Comparison of ENCODE assay signal across 18 cellular contexts in the genomic region with DNA sequence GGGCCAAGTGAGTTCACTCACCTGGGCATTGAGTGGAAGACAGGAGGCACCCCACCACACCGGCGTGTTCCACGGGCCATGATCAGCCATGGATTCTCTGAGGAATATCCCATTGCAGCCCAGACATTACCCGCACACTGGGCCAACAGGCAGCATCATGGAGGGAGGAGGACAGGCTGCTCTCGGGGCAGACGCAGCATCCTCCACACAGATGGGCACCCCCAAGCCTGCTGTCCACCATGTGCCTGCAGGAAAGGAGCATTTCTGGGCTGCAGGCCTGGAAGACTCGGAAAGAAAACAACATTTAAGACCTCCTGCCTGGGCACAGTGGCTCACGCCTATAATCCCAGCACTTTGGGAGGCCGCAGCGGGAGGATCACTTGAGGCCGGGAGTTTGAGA.
"Had no signal": no experiment of that assay in that cellular context is flagged by ENCODE, and none has a peak within 500 bp of the region (broad histone marks: within the 10 kb centered on the region; RNA-seq: fewer than 3 reads in every experiment).

No MANE protein-coding gene starts in this region.

- DNase-seq: dermis blood vessel endothelial cell; effector memory CD4-positive, alpha-beta T cell; erythroblast; esophagus squamous epithelium; foreskin melanocyte; hypothalamus; left ventricle myocardium superior; natural killer cell; right lobe of liver; small intestine; stimulated activated CD4-positive, alpha-beta T cell treated with anti-CD3 and anti-CD28 coated beads, Interleukin-15, amount 100 ng/mL, for 24 hours; stimulated activated CD4-positive, alpha-beta T cell treated with anti-CD3 and anti-CD28 coated beads, Interleukin-2, amount 100 ng/mL, for 48 hours; stimulated activated naive CD4-positive, alpha-beta T cell treated with Interleukin-2 at 50 U/mL for 16 hours; testis; tibial artery had no signal

- ATAC-seq: left ventricle myocardium superior, natural killer cell, right lobe of liver had no signal

- H3K4me3 Mint-ChIP-seq: memory B cell, natural killer cell, type B pancreatic cell had no signal

- H3K27ac Mint-ChIP-seq: natural killer cell, progenitor cell of endocrine pancreas, type B pancreatic cell had no signal

- H3K36me3 Mint-ChIP-seq: natural killer cell had no signal

- H3K27me3 Mint-ChIP-seq: memory B cell, progenitor cell of endocrine pancreas, type B pancreatic cell had no signal

- H3K9me3 Mint-ChIP-seq: memory B cell, natural killer cell, type B pancreatic cell had no signal
